Comparison of ENCODE assay signal across 16 cellular contexts in genomic region chr2:234447963-234448362, GRCh38. TPM values are rescaled to one million over a fixed set of nuclear protein-coding genes. Genes with fewer than 3 reads are reported as not detected.
DNase-seq lines count a peak whose midpoint lies in the region; ATAC-seq, FAIRE-seq and TF ChIP-seq lines count a peak whose summit lies in the region.
"Had no signal": no experiment of that assay in that cellular context is flagged by ENCODE, and none has a peak within 500 bp of the region (broad histone marks: within the 10 kb centered on the region; RNA-seq: fewer than 3 reads in every experiment).

No MANE protein-coding gene starts in this region.

- H3K27me3 ChIP-seq in CD4-positive, CD25-positive, alpha-beta regulatory T cell (ENCODE audit: control insufficient read depth, insufficient read depth, low read length) = no peaks in the 10 kb centered on the region
- H3K27me3 ChIP-seq in HUES48 (ENCODE audit: control insufficient read depth, insufficient read depth, low read length) (peaks cover 6% of the 10 kb centered on the region), WERI-Rb-1 (ENCODE audit: insufficient read depth, low read depth, severe bottlenecking) (no peaks in the 10 kb centered on the region)

- H3K36me3 ChIP-seq in CD4-positive, CD25-positive, alpha-beta regulatory T cell (ENCODE audit: control insufficient read depth, insufficient read depth, low read length) = peaks cover 23% of the 10 kb centered on the region
- H3K36me3 ChIP-seq in HUES48 (ENCODE audit: control insufficient read depth, insufficient read depth, low read length) (no peaks in the 10 kb centered on the region), WERI-Rb-1 (no peaks in the 10 kb centered on the region)

- peaks cover 0 to 9% (median 1%) of the 10 kb centered on the region in 7 donors for H3K9me3 Mint-ChIP-seq in CD4-positive, CD25-positive, alpha-beta regulatory T cell
- H3K9me3 Mint-ChIP-seq in activated naive CD8-positive, alpha-beta T cell treated with anti-CD3 and anti-CD28 coated beads, Interleukin-2, amount 10 ng/mL, durations not matched to agents 7 days and 5 days = peaks cover 2% of the 10 kb centered on the region
- peaks cover 2% of the 10 kb centered on the region for H3K9me3 Mint-ChIP-seq in mesothelial cell of epicardium

- H3K4me1 Mint-ChIP-seq in CD4-positive, CD25-positive, alpha-beta regulatory T cell = peaks cover 44 to 95% (median 72%) of the 10 kb centered on the region in 4 donors
- peaks cover 77% of the 10 kb centered on the region for H3K4me1 Mint-ChIP-seq in activated naive CD8-positive, alpha-beta T cell treated with anti-CD3 and anti-CD28 coated beads, Interleukin-2, amount 10 ng/mL, durations not matched to agents 7 days and 5 days
- peaks cover 42% of the 10 kb centered on the region for H3K4me1 Mint-ChIP-seq in mesothelial cell of epicardium

- peaks cover 96% of the 10 kb centered on the region for H3K4me1 ChIP-seq in CD4-positive, CD25-positive, alpha-beta regulatory T cell (ENCODE audit: control insufficient read depth, insufficient read depth, low read length, poor library complexity, severe bottlenecking)
- peaks cover 45% of the 10 kb centered on the region for H3K4me1 ChIP-seq in HUES48 (ENCODE audit: control insufficient read depth, insufficient read depth, low read length)

- H3K4me3 Mint-ChIP-seq in CD4-positive, CD25-positive, alpha-beta regulatory T cell = peak overlapping the region; percentile 64 to 87 (median 74)
- peak overlapping the region; percentile 57 for H3K4me3 Mint-ChIP-seq in activated naive CD8-positive, alpha-beta T cell treated with anti-CD3 and anti-CD28 coated beads, Interleukin-2, amount 10 ng/mL, durations not matched to agents 7 days and 5 days
- no peak overlapping the region for H3K4me3 Mint-ChIP-seq in mesothelial cell of epicardium
- H3K4me3 Mint-ChIP-seq: CD14-positive monocyte had no signal

- H3K36me3 Mint-ChIP-seq in CD4-positive, CD25-positive, alpha-beta regulatory T cell = peaks cover 39% of the 10 kb centered on the region
- peaks cover 77% of the 10 kb centered on the region for H3K36me3 Mint-ChIP-seq in activated naive CD8-positive, alpha-beta T cell treated with anti-CD3 and anti-CD28 coated beads, Interleukin-2, amount 10 ng/mL, durations not matched to agents 7 days and 5 days
- H3K36me3 Mint-ChIP-seq in mesothelial cell of epicardium = no peaks in the 10 kb centered on the region

- H3K27ac ChIP-seq in CD4-positive, CD25-positive, alpha-beta regulatory T cell (ENCODE audit: insufficient read depth, low read length, poor library complexity, severe bottlenecking) = peak overlapping the region; percentile 95
- H3K27ac ChIP-seq in HUES48 (ENCODE audit: low read depth, low read length) (peak overlapping the region; percentile 97), WERI-Rb-1 (no peak overlapping the region)

- no peak overlapping the region for H3K9ac ChIP-seq in HUES48 (ENCODE audit: low read depth, low read length)

- H3K4me3 ChIP-seq in CD4-positive, CD25-positive, alpha-beta regulatory T cell (ENCODE audit: low read depth, low read length) = peak overlapping the region; percentile 11
- H3K4me3 ChIP-seq in HUES48 (ENCODE audit: low read depth, low read length) = no peak overlapping the region
- no peak overlapping the region for H3K4me3 ChIP-seq in WERI-Rb-1 (ENCODE audit: low read depth, low read length)
- H3K4me3 ChIP-seq: skin epidermis had no signal

- POLR2A ChIA-PET in activated naive CD8-positive, alpha-beta T cell treated with anti-CD3 and anti-CD28 coated beads, Interleukin-2, amount 10 ng/mL, durations not matched to agents 7 days and 5 days (lab: Charles Lee) = interaction anchor here (0.6 to 12.8 kb wide), 10 partner anchors 9 to 159 kb away, joined by 3 to 466 read pairs (median 18); partner anchors contain the start of gene ARL4C

- no peak for DNase-seq in CD4-positive, CD25-positive, alpha-beta regulatory T cell
- no peak for DNase-seq in activated naive CD8-positive, alpha-beta T cell treated with anti-CD3 and anti-CD28 coated beads, Interleukin-2, amount 10 ng/mL, durations not matched to agents 7 days and 5 days
- DNase-seq in mesothelial cell of epicardium (ENCODE audit: low spot score in 2 of 2, unreplicated experiment in 2 of 2) = no peak
- no peak for DNase-seq in GOT3 (lab: John Stamatoyannopoulos, UW)
- DNase-seq in D721Med (ENCODE audit: insufficient read length, low spot score) = no peak
- DNase-seq in WERI-Rb-1 = no peak
- no peak for DNase-seq in 8988T
- DNase-seq: GDM1, head of caudate nucleus, MM.1S, SHP77 treated with DMSO at 0.1 percent for 48 hours had no signal

- TF ChIP-seq CTCF in mesothelial cell of epicardium (IDR thresholded peaks at IDR 0.05; ENCODE audit: unreplicated experiment) (no peak), D721Med (IDR thresholded peaks at IDR 0.05; ENCODE audit: insufficient read depth, missing control alignments) (no peak), WERI-Rb-1 (IDR thresholded peaks at IDR 0.05; ENCODE audit: low read depth, low read length) (no peak)

- no peaks in the 10 kb centered on the region for H3K9me3 ChIP-seq in CD4-positive, CD25-positive, alpha-beta regulatory T cell (ENCODE audit: control insufficient read depth in 2 of 2, low read length in 2 of 2)
- H3K9me3 ChIP-seq in HUES48 (ENCODE audit: control insufficient read depth, insufficient read depth, low read length) = no peaks in the 10 kb centered on the region
- H3K9me3 ChIP-seq in WERI-Rb-1 (ENCODE audit: severe bottlenecking) = no peaks in the 10 kb centered on the region

- H3K27me3 Mint-ChIP-seq in CD4-positive, CD25-positive, alpha-beta regulatory T cell = peaks cover 6% of the 10 kb centered on the region
- no peaks in the 10 kb centered on the region for H3K27me3 Mint-ChIP-seq in activated naive CD8-positive, alpha-beta T cell treated with anti-CD3 and anti-CD28 coated beads, Interleukin-2, amount 10 ng/mL, durations not matched to agents 7 days and 5 days
- no peaks in the 10 kb centered on the region for H3K27me3 Mint-ChIP-seq in mesothelial cell of epicardium (ENCODE audit: low read depth)

- H3K27ac Mint-ChIP-seq in CD4-positive, CD25-positive, alpha-beta regulatory T cell = peak overlapping the region; percentile 96 to 100 (median 99)
- H3K27ac Mint-ChIP-seq in activated naive CD8-positive, alpha-beta T cell treated with anti-CD3 and anti-CD28 coated beads, Interleukin-2, amount 10 ng/mL, durations not matched to agents 7 days and 5 days = peak overlapping the region; percentile 98
- peak overlapping the region; percentile 84 for H3K27ac Mint-ChIP-seq in mesothelial cell of epicardium

- no peak for ATAC-seq in CD4-positive, CD25-positive, alpha-beta regulatory T cell (ENCODE audit: low read depth in 2 of 2)
- ATAC-seq in activated naive CD8-positive, alpha-beta T cell treated with anti-CD3 and anti-CD28 coated beads, Interleukin-2, amount 10 ng/mL, durations not matched to agents 7 days and 5 days (ENCODE audit: low read depth) = no peak

- FAIRE-seq in D721Med (lab: Jason Lieb, UNC) = no peak
- FAIRE-seq: bronchial epithelial cell, H54 had no signal

RNA-seq across cellular contexts. Expression of gene ARL4C, which starts 48.9 kb away (rescaled TPM):
- 407 TPM for total RNA-seq in CD4-positive, CD25-positive, alpha-beta regulatory T cell
- 100 to 1,000 TPM; 103 to 176 (median 129) TPM for polyA plus RNA-seq in CD4-positive, CD25-positive, alpha-beta regulatory T cell
- 100 to 1,000 TPM; 210 to 214 TPM for total RNA-seq in activated naive CD8-positive, alpha-beta T cell treated with anti-CD3 and anti-CD28 coated beads, Interleukin-2, amount 10 ng/mL, durations not matched to agents 7 days and 5 days
- total RNA-seq in mesothelial cell of epicardium = 18.4 to 21.4 TPM (median 20.7 TPM) in 3 replicates
